In the genomic region with DNA sequence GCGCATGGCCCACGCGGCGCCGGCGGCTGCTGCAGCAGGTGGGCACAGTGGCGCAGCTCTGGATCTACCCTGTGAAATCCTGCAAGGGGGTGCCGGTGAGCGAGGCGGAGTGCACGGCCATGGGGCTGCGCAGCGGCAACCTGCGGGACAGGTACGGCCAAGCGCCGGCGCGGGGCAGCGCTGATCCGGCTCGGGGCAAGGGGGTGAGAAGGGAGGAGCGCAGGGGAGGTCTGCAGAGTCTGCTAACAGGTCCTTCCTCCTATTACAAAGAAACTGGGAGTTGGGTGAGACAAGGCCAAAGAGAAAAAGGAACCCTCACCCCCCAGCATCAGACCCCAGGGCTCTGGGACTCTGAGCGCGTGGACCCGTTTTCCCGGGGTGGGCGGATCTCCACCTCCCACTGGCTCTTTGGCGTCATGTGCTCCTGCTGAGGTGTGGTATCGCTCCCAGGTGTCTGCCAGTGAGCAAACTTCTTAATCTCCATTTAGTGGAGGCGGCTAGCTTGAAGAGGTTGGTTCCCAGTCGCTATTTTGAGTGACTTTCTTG, we compare ENCODE assay signal across 8 cellular contexts. TPM values are rescaled to one million over a fixed set of nuclear protein-coding genes. Genes with fewer than 3 reads are reported as not detected.
DNase-seq lines count a peak whose midpoint lies in the region; ATAC-seq and TF ChIP-seq lines count a peak whose summit lies in the region.

No MANE protein-coding gene starts in this region.

- peaks cover 42 to 49% of the 10 kb centered on the region in 2 donors for H3K27me3 Mint-ChIP-seq in natural killer cell (ENCODE audit: low read depth in 2 of 2)
- H3K27me3 Mint-ChIP-seq in naive thymus-derived CD8-positive, alpha-beta T cell, result peaks cover 21 to 47% (median 41%) of the 10 kb centered on the region in 5 donors

- no peaks in the 10 kb centered on the region for H3K36me3 Mint-ChIP-seq in natural killer cell
- no peaks in the 10 kb centered on the region for H3K36me3 Mint-ChIP-seq in naive thymus-derived CD8-positive, alpha-beta T cell

- ATAC-seq in GM18511 (IDR thresholded peaks at IDR 0.05; ENCODE audit: unreplicated experiment) (peak; percentile 57), HG02970 (IDR thresholded peaks at IDR 0.05; ENCODE audit: low FRiP score, unreplicated experiment) (peak; percentile 31), natural killer cell (peak in 2 of 3 donors; percentile 12 to 34), HG02870 (IDR thresholded peaks at IDR 0.05; ENCODE audit: unreplicated experiment) (no peak)
- no peak for ATAC-seq in naive thymus-derived CD8-positive, alpha-beta T cell

- H3K9me3 Mint-ChIP-seq in natural killer cell, result no peaks in the 10 kb centered on the region
- no peaks in the 10 kb centered on the region for H3K9me3 Mint-ChIP-seq in naive thymus-derived CD8-positive, alpha-beta T cell

- no peak overlapping the region for H3K4me3 Mint-ChIP-seq in natural killer cell
- H3K4me3 Mint-ChIP-seq in naive thymus-derived CD8-positive, alpha-beta T cell, result peak overlapping the region in 4 of 10 donors; percentile 25 to 67 (median 32)

- no peak overlapping the region for H3K27ac Mint-ChIP-seq in natural killer cell
- H3K27ac Mint-ChIP-seq in naive thymus-derived CD8-positive, alpha-beta T cell, result no peak overlapping the region

- peak overlapping the region; percentile 63 for H3K4me3 ChIP-seq in epithelial cell of proximal tubule (ENCODE audit: low read depth, low read length)

- intact Hi-C loops in natural killer cell (cut with micrococcal nuclease), result no loop called here

- TF ChIP-seq CTCF in epithelial cell of proximal tubule (conservative IDR thresholded peaks at IDR 0.05; ENCODE audit: low read depth, low read length) (no peak), natural killer cell (IDR thresholded peaks at IDR 0.05) (no peak)

- POLR2A ChIA-PET in naive thymus-derived CD8-positive, alpha-beta T cell (lab: Charles Lee), result no interaction called here

- DNase-seq in NCI-H526 treated with DMSO at 0.1 percent for 48 hours (lab: John Stamatoyannopoulos, UW) (peak; percentile 34), epithelial cell of proximal tubule (ENCODE audit: low read depth) (no peak), natural killer cell (no peak), glomerular visceral epithelial cell (ENCODE audit: extremely low spot score) (no peak)
- no peak for DNase-seq in naive thymus-derived CD8-positive, alpha-beta T cell

- no peaks in the 10 kb centered on the region for H3K4me1 Mint-ChIP-seq in natural killer cell
- peaks cover 0 to 8% (median 1%) of the 10 kb centered on the region in 4 donors for H3K4me1 Mint-ChIP-seq in naive thymus-derived CD8-positive, alpha-beta T cell

RNA-seq across cellular contexts. Expression of a gene that starts 0.4 kb away (rescaled TPM):
- total RNA-seq in epithelial cell of proximal tubule, result 3.9 and 12.0 TPM in 2 replicates
- 1 to 10 TPM in 1 of 3 donors, under 1 TPM in 1, not detected in 1; 0.52 to 2.5 TPM for total RNA-seq in natural killer cell
- total RNA-seq in naive thymus-derived CD8-positive, alpha-beta T cell, result not detected
- polyA plus RNA-seq in naive thymus-derived CD8-positive, alpha-beta T cell, result under 1 TPM in 1 of 3 donors, not detected in 2; 0.59 TPM

RNA-seq across cellular contexts. Expression of a gene that starts 39.0 kb away (rescaled TPM):
- 7.7 and 13.8 TPM in 2 replicates for total RNA-seq in epithelial cell of proximal tubule
- 1 to 10 TPM in 1 of 3 donors, under 1 TPM in 2; 0.33 to 1.7 (median 0.45) TPM for total RNA-seq in natural killer cell
- not detected for total RNA-seq in naive thymus-derived CD8-positive, alpha-beta T cell
- polyA plus RNA-seq in naive thymus-derived CD8-positive, alpha-beta T cell, result not detected

Comparison
In these comparisons a context has a peak if more than half of its experiments do, and no peak if none do; other contexts are left out.
1. ATAC-seq: peak in GM18511 (single experiment), HG02970 (single experiment) and natural killer cell (2 of 3); none in HG02870 (single experiment) and naive thymus-derived CD8-positive, alpha-beta T cell (0 of 2).